20 cellular contexts compared by ENCODE assay signal in genomic region chr21:37877888-37878684, GRCh38. TPM values are rescaled to one million over a fixed set of nuclear protein-coding genes. Genes with fewer than 3 reads are reported as not detected.
"Had no signal": no experiment of that assay in that cellular context is flagged by ENCODE, and none has a peak within 500 bp of the region (broad histone marks: within the 10 kb centered on the region; RNA-seq: fewer than 3 reads in every experiment).

No MANE protein-coding gene starts in this region.

- H3K4me3 ChIP-seq: lower lobe of right lung, prostate gland, right atrium auricular region, skin epidermis, thyroid gland had no signal

- FAIRE-seq: frontal cortex had no signal

- H3K27me3 ChIP-seq: brain microvascular endothelial cell, right atrium auricular region, thyroid gland had no signal

- ATAC-seq: activated CD8-positive, alpha-beta T cell treated with anti-CD3 and anti-CD28 coated beads, Interleukin-2, amount 10 ng/mL, durations not matched to agents 7 days and 5 days; lower lobe of right lung; natural killer cell treated with Interleukin-12 subunit alpha and Interleukin-12 subunit beta and Interleukin-15 and Interleukin-18, amount 100 ng/mL, for 72 hours; stimulated activated naive B cell treated with anti-CD40 and anti-IgM and Interleukin-4, amounts not matched to agents 10 μg/mL and 1 μg/mL and 100 μg/mL, for 72 hours; T-helper 17 cell had no signal

- DNase-seq: activated CD4-positive, alpha-beta T cell treated with anti-CD3 and anti-CD28 coated beads, Interleukin-2, amount 10 ng/mL, durations not matched to agents 7 days and 5 days; activated CD8-positive, alpha-beta T cell treated with anti-CD3 and anti-CD28 coated beads, Interleukin-2, amount 10 ng/mL, durations not matched to agents 7 days and 5 days; anterior cingulate cortex; effector CD4-positive, alpha-beta T cell; hypothalamus; islet precursor cell; lower lobe of right lung; occipital lobe; stimulated activated naive B cell treated with anti-CD40 and anti-IgM and Interleukin-4, amounts not matched to agents 10 μg/mL and 1 μg/mL and 100 μg/mL, for 72 hours; T-helper 17 cell; thyroid gland; WERI-Rb-1 had no signal

- H3K9me3 ChIP-seq: lower lobe of right lung, prostate gland, right atrium auricular region, thyroid gland had no signal

- H3K27ac ChIP-seq: brain microvascular endothelial cell, lower lobe of right lung, prostate gland, right atrium auricular region, skin epidermis, thyroid gland, WERI-Rb-1 had no signal

- H3K9me3 Mint-ChIP-seq: activated CD4-positive, alpha-beta T cell treated with anti-CD3 and anti-CD28 coated beads, Interleukin-2, amount 10 ng/mL, durations not matched to agents 7 days and 5 days; central memory CD8-positive, alpha-beta T cell; natural killer cell treated with Interleukin-12 subunit alpha and Interleukin-12 subunit beta and Interleukin-15 and Interleukin-18, amount 100 ng/mL, for 72 hours; stimulated activated naive B cell treated with anti-CD40 and anti-IgM and Interleukin-4, amounts not matched to agents 10 μg/mL and 1 μg/mL and 100 μg/mL, for 72 hours had no signal

- H3K27ac Mint-ChIP-seq: activated CD4-positive, alpha-beta T cell treated with anti-CD3 and anti-CD28 coated beads, Interleukin-2, amount 10 ng/mL, durations not matched to agents 7 days and 5 days; activated CD8-positive, alpha-beta T cell treated with anti-CD3 and anti-CD28 coated beads, Interleukin-2, amount 10 ng/mL, durations not matched to agents 7 days and 5 days; natural killer cell treated with Interleukin-12 subunit alpha and Interleukin-12 subunit beta and Interleukin-15 and Interleukin-18, amount 100 ng/mL, for 72 hours; stimulated activated naive B cell treated with anti-CD40 and anti-IgM and Interleukin-4, amounts not matched to agents 10 μg/mL and 1 μg/mL and 100 μg/mL, for 72 hours; T-helper 17 cell had no signal

- H3K27me3 Mint-ChIP-seq: activated CD4-positive, alpha-beta T cell treated with anti-CD3 and anti-CD28 coated beads, Interleukin-2, amount 10 ng/mL, durations not matched to agents 7 days and 5 days; stimulated activated naive B cell treated with anti-CD40 and anti-IgM and Interleukin-4, amounts not matched to agents 10 μg/mL and 1 μg/mL and 100 μg/mL, for 72 hours had no signal

- H3K4me3 Mint-ChIP-seq: activated CD4-positive, alpha-beta T cell treated with anti-CD3 and anti-CD28 coated beads, Interleukin-2, amount 10 ng/mL, durations not matched to agents 7 days and 5 days; activated CD8-positive, alpha-beta T cell treated with anti-CD3 and anti-CD28 coated beads, Interleukin-2, amount 10 ng/mL, durations not matched to agents 7 days and 5 days; central memory CD8-positive, alpha-beta T cell; natural killer cell treated with Interleukin-12 subunit alpha and Interleukin-12 subunit beta and Interleukin-15 and Interleukin-18, amount 100 ng/mL, for 72 hours; stimulated activated naive B cell treated with anti-CD40 and anti-IgM and Interleukin-4, amounts not matched to agents 10 μg/mL and 1 μg/mL and 100 μg/mL, for 72 hours; T-helper 17 cell had no signal

- H3K4me1 Mint-ChIP-seq: central memory CD8-positive, alpha-beta T cell; stimulated activated naive B cell treated with anti-CD40 and anti-IgM and Interleukin-4, amounts not matched to agents 10 μg/mL and 1 μg/mL and 100 μg/mL, for 72 hours; T-helper 17 cell had no signal

- H3K36me3 ChIP-seq: brain microvascular endothelial cell, lower lobe of right lung, prostate gland, right atrium auricular region, thyroid gland, WERI-Rb-1 had no signal

- H3K36me3 Mint-ChIP-seq: natural killer cell treated with Interleukin-12 subunit alpha and Interleukin-12 subunit beta and Interleukin-15 and Interleukin-18, amount 100 ng/mL, for 72 hours; stimulated activated naive B cell treated with anti-CD40 and anti-IgM and Interleukin-4, amounts not matched to agents 10 μg/mL and 1 μg/mL and 100 μg/mL, for 72 hours had no signal

- H3K4me1 ChIP-seq: lower lobe of right lung, prostate gland, right atrium auricular region, thyroid gland had no signal

RNA-seq across cellular contexts. Expression of gene KCNJ6, which starts 38.2 kb away (rescaled TPM):
- total RNA-seq: activated CD4-positive, alpha-beta T cell treated with anti-CD3 and anti-CD28 coated beads, Interleukin-2, amount 10 ng/mL, durations not matched to agents 7 days and 5 days; activated CD8-positive, alpha-beta T cell treated with anti-CD3 and anti-CD28 coated beads, Interleukin-2, amount 10 ng/mL, durations not matched to agents 7 days and 5 days; natural killer cell treated with Interleukin-12 subunit alpha and Interleukin-12 subunit beta and Interleukin-15 and Interleukin-18, amount 100 ng/mL, for 72 hours; right atrium auricular region; subcutaneous adipose tissue; T-helper 17 cell; thyroid gland had no signal
